ENCODE assay signal across 8 cellular contexts in the genomic region with DNA sequence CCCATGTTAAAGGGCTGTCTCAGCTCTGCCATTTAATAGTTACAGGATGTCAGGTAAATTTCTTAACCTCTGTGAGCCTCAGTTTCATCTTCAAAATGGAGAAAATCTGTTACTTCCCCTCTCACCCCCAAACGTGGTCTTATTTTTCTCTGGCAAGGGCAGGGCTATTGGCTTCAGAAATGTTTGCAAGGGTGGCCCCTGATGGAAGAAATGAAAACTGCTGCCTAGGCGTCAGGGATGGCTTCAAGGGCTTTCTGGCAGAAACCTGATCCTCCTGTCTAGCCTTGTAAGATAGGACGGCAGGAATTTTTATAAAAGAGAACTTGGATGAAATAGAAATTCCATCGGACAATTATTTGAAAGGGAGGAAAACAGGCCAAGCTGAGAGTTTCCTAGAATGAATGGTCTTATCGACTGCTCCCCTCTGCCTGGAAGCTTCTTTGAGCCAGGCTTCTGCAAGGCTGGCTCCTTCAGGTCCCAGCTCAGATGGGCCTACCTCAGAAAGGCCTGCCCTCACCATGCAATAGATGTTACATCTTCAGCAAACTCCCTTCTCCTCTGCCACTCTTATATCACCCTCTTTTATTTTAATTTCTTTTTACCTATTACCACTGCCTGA. TPM values are rescaled to one million over a fixed set of nuclear protein-coding genes. Genes with fewer than 3 reads are reported as not detected.
DNase-seq lines count a peak whose midpoint lies in the region; ATAC-seq and TF ChIP-seq lines count a peak whose summit lies in the region.

No MANE protein-coding gene starts in this region.

- TF ChIP-seq POLR2A in GM18505 (IDR thresholded peaks at IDR 0.05; ENCODE audit: borderline replicate concordance, extremely low read depth, insufficient read depth, insufficient read length): no peak

- DNase-seq in AG09319 (ENCODE audit: extremely low read depth, low read depth) (peak; percentile 63), HuH-7 (ENCODE audit: low spot score) (peak; percentile 79), Panc1 (ENCODE audit: low read depth, low spot score) (peak; percentile 63), glutamatergic neuron (peak; percentile 65), retina (peak; percentile 77)
- peak; percentile 13 for DNase-seq in activated gamma-delta T cell treated with anti-CD3 and anti-CD28 coated beads, Interleukin-2, amount 50 U/mL, for 16 hours (ENCODE audit: low read depth)

- no peak overlapping the region for H3K4me3 Mint-ChIP-seq in glutamatergic neuron (ENCODE audit: unreplicated experiment)

- H3K4me3 ChIP-seq in Panc1 (ENCODE audit: low read depth in 2 of 2, low read length in 2 of 2): no peak overlapping the region

- no peak overlapping the region for H3K27ac ChIP-seq in Panc1 (ENCODE audit: low read length)

- H3K9me3 Mint-ChIP-seq in glutamatergic neuron (ENCODE audit: unreplicated experiment): peaks cover 3% of the 10 kb centered on the region

- peaks cover under 1% of the 10 kb centered on the region for H3K27me3 Mint-ChIP-seq in glutamatergic neuron (ENCODE audit: unreplicated experiment)

- in situ Hi-C loops in Panc1 (cut with HindIII; ENCODE audit: low pct_unique_long_range_greater_than_20kb, low sequenced_read_pairs): no loop called here

- H3K4me1 ChIP-seq in Panc1 (ENCODE audit: control insufficient read depth, insufficient read depth, low read length): no peaks in the 10 kb centered on the region

- POLR2A ChIA-PET in Panc1 (lab: Charles Lee): no interaction called here

- intact Hi-C loops in Panc1 (cut with micrococcal nuclease; ENCODE audit: unreplicated experiment): loop anchor here (5.0 to 10.0 kb wide), 2 partner anchors 98 to 206 kb away; no protein-coding TSS in a partner anchor

- H3K27me3 ChIP-seq in Panc1 (ENCODE audit: control insufficient read depth, insufficient read depth, low read length): no peaks in the 10 kb centered on the region

- TF ChIP-seq CTCF in AG09319 (IDR thresholded peaks at IDR 0.05; ENCODE audit: low read depth, low read length): peak; percentile 85
- peak; percentile 80 for TF ChIP-seq CTCF in Panc1 (IDR thresholded peaks at IDR 0.05)
- peak; percentile 27 for TF ChIP-seq CTCF in glutamatergic neuron (IDR thresholded peaks at IDR 0.05; ENCODE audit: partially characterized antibody, unreplicated experiment)

- H3K4me1 Mint-ChIP-seq in glutamatergic neuron (ENCODE audit: low read depth, unreplicated experiment): no peaks in the 10 kb centered on the region

- no peaks in the 10 kb centered on the region for H3K36me3 ChIP-seq in Panc1 (ENCODE audit: control insufficient read depth, insufficient read depth, low read length)

- peak; percentile 58 for ATAC-seq in GM18505 (IDR thresholded peaks at IDR 0.05; ENCODE audit: unreplicated experiment)
- ATAC-seq in Panc1: peak; percentile 88
- no peak for ATAC-seq in GM19455 (IDR thresholded peaks at IDR 0.05; ENCODE audit: unreplicated experiment)

- H3K36me3 Mint-ChIP-seq in glutamatergic neuron (ENCODE audit: unreplicated experiment): no peaks in the 10 kb centered on the region

- no peak overlapping the region for H3K27ac Mint-ChIP-seq in glutamatergic neuron (ENCODE audit: unreplicated experiment)

- CTCF ChIA-PET in Panc1 (lab: Charles Lee): interaction anchor here (0.5 to 0.6 kb wide), 3 partner anchors 121 to 273 kb away, joined by 5 read pairs; no protein-coding TSS in a partner anchor

- no peaks in the 10 kb centered on the region for H3K9me3 ChIP-seq in Panc1 (ENCODE audit: control insufficient read depth, insufficient read depth, low read depth, low read length)

- BruUV-seq in Panc1 (replicated peaks; lab: Mats Ljungman, UMichigan): no TSS peak

RNA-seq across cellular contexts. Expression of a gene that starts 43.0 kb away (rescaled TPM):
- total RNA-seq in Panc1 (2021; ENCODE audit: unreplicated experiment): 11.0 TPM
- 5.7 TPM for polyA plus RNA-seq in Panc1 (2012; ENCODE audit: insufficient read length)
- 16.1 TPM for total RNA-seq in glutamatergic neuron (ENCODE audit: unreplicated experiment)

Comparison
In these comparisons a context has a peak if more than half of its experiments do, and no peak if none do; other contexts are left out.
1. DNase-seq: peak in every context shown above with its lines; median percentile 79 in HuH-7; 77 in retina; 65 in glutamatergic neuron; 63 in AG09319; 63 in Panc1; 13 in activated gamma-delta T cell treated with anti-CD3 and anti-CD28 coated beads, Interleukin-2, amount 50 U/mL, for 16 hours.
2. CTCF ChIP-seq: peak in every context shown above with its lines; median percentile 85 in AG09319; 80 in Panc1; 27 in glutamatergic neuron.